28 cellular contexts compared by ENCODE assay signal in the genomic region with DNA sequence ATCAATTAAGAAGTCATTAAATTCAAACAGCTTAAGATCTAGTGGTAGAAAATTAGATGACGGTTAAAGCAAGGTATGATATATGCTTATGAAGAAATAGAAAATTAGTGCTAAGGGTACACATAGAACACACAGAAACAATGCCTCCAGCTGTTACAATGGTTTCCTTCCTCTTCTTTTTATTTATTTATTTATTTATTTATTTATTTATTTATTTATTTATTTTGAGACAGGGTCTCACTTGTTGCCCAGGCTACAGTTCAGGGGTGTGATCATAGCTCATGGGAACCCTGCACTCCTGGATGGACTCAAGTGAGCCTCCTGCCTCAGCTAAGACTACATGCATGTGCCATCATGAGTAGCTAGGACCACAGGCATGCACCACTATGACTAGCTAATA.
"Had no signal": no experiment of that assay in that cellular context is flagged by ENCODE, and none has a peak within 500 bp of the region (broad histone marks: within the 10 kb centered on the region; RNA-seq: fewer than 3 reads in every experiment).

No MANE protein-coding gene starts in this region.

- FAIRE-seq: colon, endometrium, endothelial cell of umbilical vein, frontal cortex had no signal

- DNase-seq: colonic mucosa; cortex of kidney; dermis blood vessel endothelial cell; dorsolateral prefrontal cortex; effector CD4-positive, alpha-beta T cell; effector CD8-positive, alpha-beta T cell; effector memory CD4-positive, alpha-beta T cell; effector memory CD8-positive, alpha-beta T cell; endodermal cell; erythroblast; esophagus squamous epithelium; foreskin fibroblast; foreskin keratinocyte; foreskin melanocyte; gastrocnemius medialis; glutamatergic neuron; head of caudate nucleus; heart left ventricle; heart right ventricle had no signal

- H3K4me3 ChIP-seq: colonic mucosa, coronary artery, dorsolateral prefrontal cortex, esophagus muscularis mucosa, esophagus squamous epithelium, gastrocnemius medialis, gastroesophageal sphincter, heart left ventricle, heart right ventricle had no signal

- H3K4me1 ChIP-seq: colonic mucosa, esophagus muscularis mucosa, esophagus squamous epithelium, foreskin keratinocyte, gastrocnemius medialis, gastroesophageal sphincter, heart left ventricle, heart right ventricle had no signal

- H3K27ac ChIP-seq: colonic mucosa, coronary artery, dorsolateral prefrontal cortex, epithelial cell of prostate, esophagus muscularis mucosa, esophagus squamous epithelium, foreskin keratinocyte, gastrocnemius medialis, gastroesophageal sphincter, heart left ventricle, heart right ventricle had no signal

- ATAC-seq: effector memory CD8-positive, alpha-beta T cell; esophagus mucosa; foreskin keratinocyte; gastrocnemius medialis; gastroesophageal sphincter; heart left ventricle; heart right ventricle had no signal

- H3K36me3 ChIP-seq: colonic mucosa, esophagus muscularis mucosa, esophagus squamous epithelium, gastrocnemius medialis, gastroesophageal sphincter, heart left ventricle, heart right ventricle had no signal

- H3K9me3 ChIP-seq: colonic mucosa, esophagus squamous epithelium, gastrocnemius medialis had no signal
